In the genomic region with DNA sequence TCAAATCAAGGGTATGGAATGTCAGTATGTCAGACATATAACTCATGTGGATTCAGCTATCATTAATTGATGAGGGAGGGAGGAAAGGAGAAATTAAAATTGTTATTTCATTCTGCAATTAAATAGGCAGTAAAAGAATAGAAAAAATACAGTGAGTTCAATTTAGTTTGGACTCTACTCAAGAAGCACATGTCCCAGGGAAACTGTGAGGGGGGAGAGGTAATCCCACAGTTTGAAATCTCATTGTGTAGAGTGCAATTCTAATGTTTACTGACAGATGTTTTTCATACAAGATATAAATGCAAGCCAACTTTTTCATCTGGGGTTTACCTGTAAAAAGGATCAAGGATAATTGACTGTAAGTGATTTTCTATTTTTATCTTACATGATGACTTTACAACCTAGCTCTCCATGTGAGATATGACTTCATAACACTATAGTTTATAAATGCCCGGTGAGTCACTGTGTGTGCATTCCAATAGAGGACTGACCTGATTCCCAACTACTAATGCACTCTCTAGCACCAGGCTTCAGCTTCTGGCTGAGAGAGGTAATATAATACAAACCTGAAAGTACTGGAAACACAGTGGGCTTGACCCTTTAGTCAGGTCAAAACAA, we compare ENCODE assay signal across 11 cellular contexts. TPM values are rescaled to one million over a fixed set of nuclear protein-coding genes. Genes with fewer than 3 reads are reported as not detected.
DNase-seq lines count a peak whose midpoint lies in the region; ATAC-seq lines count a peak whose summit lies in the region.
"Had no signal": no experiment of that assay in that cellular context is flagged by ENCODE, and none has a peak within 500 bp of the region (broad histone marks: within the 10 kb centered on the region; RNA-seq: fewer than 3 reads in every experiment).

No MANE protein-coding gene starts in this region.

- ATAC-seq in HG03565 (IDR thresholded peaks at IDR 0.05; ENCODE audit: unreplicated experiment) (no peak), GM19467 (IDR thresholded peaks at IDR 0.05; ENCODE audit: unreplicated experiment) (no peak), GM21360 (IDR thresholded peaks at IDR 0.05; ENCODE audit: unreplicated experiment) (no peak)
- ATAC-seq: naive thymus-derived CD8-positive, alpha-beta T cell had no signal

- H3K27ac ChIP-seq in SJSA1 = peak overlapping the region; percentile 27
- no peak overlapping the region for H3K27ac ChIP-seq in CD4-positive, alpha-beta memory T cell (ENCODE audit: low read depth, low read length)

- peaks cover 53 to 68% of the 10 kb centered on the region in 2 donors for H3K36me3 Mint-ChIP-seq in CD4-positive, alpha-beta memory T cell

- H3K36me3 ChIP-seq in SJSA1 = peaks cover 48% of the 10 kb centered on the region
- H3K36me3 ChIP-seq in CD4-positive, alpha-beta memory T cell (ENCODE audit: insufficient read depth, low read length) = peaks cover 18% of the 10 kb centered on the region

- H3K4me1 Mint-ChIP-seq in CD4-positive, alpha-beta memory T cell = peaks cover 0 to 10% (median 0%) of the 10 kb centered on the region in 4 donors

- H3K4me3 ChIP-seq in SJSA1 = no peak overlapping the region
- no peak overlapping the region for H3K4me3 ChIP-seq in CD4-positive, alpha-beta memory T cell (ENCODE audit: low read length in 2 of 2)

- H3K4me1 ChIP-seq in SJSA1 (replicated peaks) = peaks cover 16% of the 10 kb centered on the region
- H3K4me1 ChIP-seq in CD4-positive, alpha-beta memory T cell (ENCODE audit: insufficient read depth, low read length) = no peaks in the 10 kb centered on the region

- no peaks in the 10 kb centered on the region for H3K9me3 ChIP-seq in SJSA1 (replicated peaks)
- no peaks in the 10 kb centered on the region for H3K9me3 ChIP-seq in CD4-positive, alpha-beta memory T cell (ENCODE audit: control insufficient read depth in 1 of 2, low read length in 2 of 2)

- no peak overlapping the region for H3K4me3 Mint-ChIP-seq in CD4-positive, alpha-beta memory T cell
- H3K4me3 Mint-ChIP-seq: naive thymus-derived CD8-positive, alpha-beta T cell had no signal

- CTCF ChIA-PET in CD4-positive, alpha-beta memory T cell (lab: Charles Lee; ENCODE audit: partially characterized antibody) = no interaction called here

- DNase-seq in GM04503 (ENCODE audit: low read depth) = peak; percentile 57
- DNase-seq in SJSA1 (ENCODE audit: low read depth in 1 of 2, low spot score in 2 of 2) = peak; percentile 64 to 80
- peak; percentile 47 for DNase-seq in fibroblast of the conjunctiva (ENCODE audit: low read depth)
- DNase-seq in renal cortical epithelial cell (ENCODE audit: low read depth) = peak; percentile 32
- no peak for DNase-seq in CD4-positive, alpha-beta memory T cell
- DNase-seq: activated gamma-delta T cell; naive thymus-derived CD8-positive, alpha-beta T cell; NCI-H526 treated with DMSO at 0.1 percent for 48 hours had no signal

- peaks cover 0 to 2% (median 0%) of the 10 kb centered on the region in 8 donors for H3K9me3 Mint-ChIP-seq in CD4-positive, alpha-beta memory T cell
- H3K9me3 Mint-ChIP-seq: naive thymus-derived CD8-positive, alpha-beta T cell had no signal

- POLR2A ChIA-PET in CD4-positive, alpha-beta memory T cell (lab: Charles Lee; ENCODE audit: partially characterized antibody) = no interaction called here

- H3K27me3 ChIP-seq in SJSA1 (replicated peaks) = no peaks in the 10 kb centered on the region
- H3K27me3 ChIP-seq in CD4-positive, alpha-beta memory T cell (ENCODE audit: insufficient read depth, low read length) = no peaks in the 10 kb centered on the region

- H3K27ac Mint-ChIP-seq in CD4-positive, alpha-beta memory T cell = no peak overlapping the region

- H3K27me3 Mint-ChIP-seq in CD4-positive, alpha-beta memory T cell = no peaks in the 10 kb centered on the region
- H3K27me3 Mint-ChIP-seq: naive thymus-derived CD8-positive, alpha-beta T cell had no signal

- intact Hi-C loops in CD4-positive, alpha-beta memory T cell (cut with micrococcal nuclease) = no loop called here

RNA-seq across cellular contexts. Expression of gene SCD5, which starts 35.2 kb away (rescaled TPM):
- total RNA-seq in SJSA1 (2014; rRNA removed; shearing (Covaris generic)) = 15.7 and 17.2 TPM in 2 replicates
- total RNA-seq in renal cortical epithelial cell = 57.4 and 84.9 TPM in 2 replicates
- total RNA-seq in CD4-positive, alpha-beta memory T cell = not detected
- polyA plus RNA-seq in CD4-positive, alpha-beta memory T cell = 1 to 10 TPM in 1 of 2 donors, not detected in 1; 1.8 TPM

RNA-seq across cellular contexts. Expression of gene SEC31A, which starts 57.1 kb away (rescaled TPM):
- total RNA-seq in SJSA1 (2014; rRNA removed; shearing (Covaris generic)) = 191 and 203 TPM in 2 replicates
- total RNA-seq in renal cortical epithelial cell = 240 and 381 TPM in 2 replicates
- total RNA-seq in CD4-positive, alpha-beta memory T cell = 100 to 1,000 TPM; 157 to 167 TPM
- 100 to 1,000 TPM; 138 to 175 TPM for polyA plus RNA-seq in CD4-positive, alpha-beta memory T cell

Comparison
In these comparisons a context has a peak if more than half of its experiments do, and no peak if none do; other contexts are left out.
1. DNase-seq: peak in GM04503 (single experiment), SJSA1 (2 of 2), fibroblast of the conjunctiva (single experiment) and renal cortical epithelial cell (single experiment); none in CD4-positive, alpha-beta memory T cell (0 of 5).
2. RNA of gene SCD5, which starts 35.2 kb away (total RNA-seq): 57.4 to 84.9 TPM in renal cortical epithelial cell and 15.7 to 17.2 TPM in SJSA1; not detected in CD4-positive, alpha-beta memory T cell; every median in the first group is over 10 times any median in the second.